12 cellular contexts compared by ENCODE assay signal in genomic region chr4:121764303-121764701, GRCh38. TPM values are rescaled to one million over a fixed set of nuclear protein-coding genes. Genes with fewer than 3 reads are reported as not detected.
DNase-seq lines count a peak whose midpoint lies in the region; ATAC-seq and TF ChIP-seq lines count a peak whose summit lies in the region.
"Had no signal": no experiment of that assay in that cellular context is flagged by ENCODE, and none has a peak within 500 bp of the region (broad histone marks: within the 10 kb centered on the region; RNA-seq: fewer than 3 reads in every experiment).

No MANE protein-coding gene starts in this region.

- peaks cover 8% of the 10 kb centered on the region for H3K4me1 Mint-ChIP-seq in activated CD4-positive, alpha-beta memory T cell treated with anti-CD3 and anti-CD28 coated beads, Interleukin-2, amount 10 ng/mL, durations not matched to agents 7 days and 5 days
- H3K4me1 Mint-ChIP-seq in activated CD4-positive, alpha-beta memory T cell treated with anti-CD3 and anti-CD28 coated beads for 36 hours (ENCODE audit: low read depth), result peaks cover 16% of the 10 kb centered on the region
- peaks cover 9% of the 10 kb centered on the region for H3K4me1 Mint-ChIP-seq in activated naive CD8-positive, alpha-beta T cell treated with anti-CD3 and anti-CD28 coated beads for 36 hours
- H3K4me1 Mint-ChIP-seq in glutamatergic neuron (ENCODE audit: low read depth, unreplicated experiment), result no peaks in the 10 kb centered on the region

- ATAC-seq in HG03045 (IDR thresholded peaks at IDR 0.05; ENCODE audit: unreplicated experiment) (no peak), HG02938 (IDR thresholded peaks at IDR 0.05; ENCODE audit: unreplicated experiment) (no peak)
- ATAC-seq: HCT116 had no signal

- peak overlapping the region in 2 of 3 donors; percentile 45 to 58 for H3K4me3 ChIP-seq in skeletal muscle tissue (ENCODE audit: low read length in 3 of 3)
- H3K4me3 ChIP-seq: BLaER1 had no signal

- no peak overlapping the region for H3K27ac Mint-ChIP-seq in activated CD4-positive, alpha-beta memory T cell treated with anti-CD3 and anti-CD28 coated beads, Interleukin-2, amount 10 ng/mL, durations not matched to agents 7 days and 5 days
- no peak overlapping the region for H3K27ac Mint-ChIP-seq in activated CD4-positive, alpha-beta memory T cell treated with anti-CD3 and anti-CD28 coated beads for 36 hours
- H3K27ac Mint-ChIP-seq in activated naive CD8-positive, alpha-beta T cell treated with anti-CD3 and anti-CD28 coated beads for 36 hours, result no peak overlapping the region
- no peak overlapping the region for H3K27ac Mint-ChIP-seq in glutamatergic neuron (ENCODE audit: unreplicated experiment)

- H3K27ac ChIP-seq in skeletal muscle tissue (ENCODE audit: low read depth, low read length), result no peak overlapping the region
- H3K27ac ChIP-seq: BLaER1, thyroid gland had no signal

- DNase-seq in activated CD4-positive, alpha-beta memory T cell treated with anti-CD3 and anti-CD28 coated beads, Interleukin-2, amount 10 ng/mL, durations not matched to agents 7 days and 5 days, result no peak
- no peak for DNase-seq in activated CD4-positive, alpha-beta memory T cell treated with anti-CD3 and anti-CD28 coated beads for 36 hours
- DNase-seq in activated naive CD8-positive, alpha-beta T cell treated with anti-CD3 and anti-CD28 coated beads for 36 hours, result no peak
- DNase-seq in glutamatergic neuron (no peak), inferior parietal cortex (ENCODE audit: extremely low spot score) (no peak)
- DNase-seq: NCI-H2081 treated with DMSO at 0.1 percent for 48 hours, thyroid gland had no signal

- POLR2A ChIA-PET in activated CD4-positive, alpha-beta memory T cell treated with anti-CD3 and anti-CD28 coated beads, Interleukin-2, amount 10 ng/mL, durations not matched to agents 7 days and 5 days (lab: Charles Lee), result interaction anchor here (1.1 kb wide), 1 partner anchor 14 kb away, joined by 3 read pairs; no protein-coding TSS in a partner anchor
- POLR2A ChIA-PET in activated CD4-positive, alpha-beta memory T cell treated with anti-CD3 and anti-CD28 coated beads for 36 hours (lab: Charles Lee), result no interaction called here

- intact Hi-C loops in activated CD4-positive, alpha-beta memory T cell treated with anti-CD3 and anti-CD28 coated beads for 36 hours (cut with micrococcal nuclease), result no loop called here

- no peaks in the 10 kb centered on the region for H3K9me3 ChIP-seq in skeletal muscle tissue (ENCODE audit: control insufficient read depth in 3 of 3, low read length in 3 of 3)
- H3K9me3 ChIP-seq: thyroid gland had no signal

- H3K9ac ChIP-seq in skeletal muscle tissue (ENCODE audit: low read depth in 1 of 3, low read length in 3 of 3), result no peak overlapping the region
- H3K9ac ChIP-seq: BLaER1 had no signal

- H3K9me3 Mint-ChIP-seq in activated CD4-positive, alpha-beta memory T cell treated with anti-CD3 and anti-CD28 coated beads, Interleukin-2, amount 10 ng/mL, durations not matched to agents 7 days and 5 days, result no peaks in the 10 kb centered on the region
- no peaks in the 10 kb centered on the region for H3K9me3 Mint-ChIP-seq in activated CD4-positive, alpha-beta memory T cell treated with anti-CD3 and anti-CD28 coated beads for 36 hours
- no peaks in the 10 kb centered on the region for H3K9me3 Mint-ChIP-seq in activated naive CD8-positive, alpha-beta T cell treated with anti-CD3 and anti-CD28 coated beads for 36 hours
- H3K9me3 Mint-ChIP-seq in glutamatergic neuron (ENCODE audit: unreplicated experiment), result peaks cover 4% of the 10 kb centered on the region

- CTCF ChIA-PET in activated CD4-positive, alpha-beta memory T cell treated with anti-CD3 and anti-CD28 coated beads, Interleukin-2, amount 10 ng/mL, durations not matched to agents 7 days and 5 days (lab: Charles Lee), result no interaction called here
- CTCF ChIA-PET in activated CD4-positive, alpha-beta memory T cell treated with anti-CD3 and anti-CD28 coated beads for 36 hours (lab: Charles Lee), result no interaction called here

- peak overlapping the region; percentile 14 for H3K4me3 Mint-ChIP-seq in activated CD4-positive, alpha-beta memory T cell treated with anti-CD3 and anti-CD28 coated beads, Interleukin-2, amount 10 ng/mL, durations not matched to agents 7 days and 5 days
- no peak overlapping the region for H3K4me3 Mint-ChIP-seq in activated CD4-positive, alpha-beta memory T cell treated with anti-CD3 and anti-CD28 coated beads for 36 hours
- H3K4me3 Mint-ChIP-seq in activated naive CD8-positive, alpha-beta T cell treated with anti-CD3 and anti-CD28 coated beads for 36 hours, result peak overlapping the region; percentile 69
- peak overlapping the region; percentile 80 for H3K4me3 Mint-ChIP-seq in glutamatergic neuron (ENCODE audit: unreplicated experiment)

- H3K36me3 ChIP-seq in skeletal muscle tissue (ENCODE audit: control insufficient read depth in 3 of 3, insufficient read depth in 3 of 3, low read length in 3 of 3), result no peaks in the 10 kb centered on the region
- H3K36me3 ChIP-seq: BLaER1, thyroid gland had no signal

- H3K27me3 Mint-ChIP-seq in activated CD4-positive, alpha-beta memory T cell treated with anti-CD3 and anti-CD28 coated beads, Interleukin-2, amount 10 ng/mL, durations not matched to agents 7 days and 5 days, result peaks cover 72% of the 10 kb centered on the region
- peaks cover 53% of the 10 kb centered on the region for H3K27me3 Mint-ChIP-seq in activated CD4-positive, alpha-beta memory T cell treated with anti-CD3 and anti-CD28 coated beads for 36 hours
- H3K27me3 Mint-ChIP-seq in activated naive CD8-positive, alpha-beta T cell treated with anti-CD3 and anti-CD28 coated beads for 36 hours, result peaks cover 71% of the 10 kb centered on the region
- peaks cover 20% of the 10 kb centered on the region for H3K27me3 Mint-ChIP-seq in glutamatergic neuron (ENCODE audit: unreplicated experiment)

- H3K4me1 ChIP-seq in skeletal muscle tissue (ENCODE audit: control insufficient read depth in 3 of 3, insufficient read depth in 3 of 3, low read length in 3 of 3), result peaks cover 0 to 4% (median 4%) of the 10 kb centered on the region in 3 donors
- H3K4me1 ChIP-seq: BLaER1 had no signal

- no peaks in the 10 kb centered on the region for H3K36me3 Mint-ChIP-seq in activated CD4-positive, alpha-beta memory T cell treated with anti-CD3 and anti-CD28 coated beads, Interleukin-2, amount 10 ng/mL, durations not matched to agents 7 days and 5 days (ENCODE audit: low read depth)
- no peaks in the 10 kb centered on the region for H3K36me3 Mint-ChIP-seq in activated CD4-positive, alpha-beta memory T cell treated with anti-CD3 and anti-CD28 coated beads for 36 hours
- no peaks in the 10 kb centered on the region for H3K36me3 Mint-ChIP-seq in activated naive CD8-positive, alpha-beta T cell treated with anti-CD3 and anti-CD28 coated beads for 36 hours
- H3K36me3 Mint-ChIP-seq in glutamatergic neuron (ENCODE audit: unreplicated experiment), result no peaks in the 10 kb centered on the region

- H3K27me3 ChIP-seq in skeletal muscle tissue (ENCODE audit: control insufficient read depth in 3 of 3, insufficient read depth in 3 of 3, low read length in 3 of 3), result peaks cover 25 to 33% (median 27%) of the 10 kb centered on the region in 3 donors
- H3K27me3 ChIP-seq: BLaER1, thyroid gland had no signal

- no peak for TF ChIP-seq CTCF in glutamatergic neuron (IDR thresholded peaks at IDR 0.05; ENCODE audit: partially characterized antibody, unreplicated experiment)

RNA-seq across cellular contexts. Expression of gene SMIM43, which starts 0.7 kb away (rescaled TPM):
- not detected for total RNA-seq in activated CD4-positive, alpha-beta memory T cell treated with anti-CD3 and anti-CD28 coated beads, Interleukin-2, amount 10 ng/mL, durations not matched to agents 7 days and 5 days
- not detected for total RNA-seq in activated CD4-positive, alpha-beta memory T cell treated with anti-CD3 and anti-CD28 coated beads for 36 hours
- not detected for total RNA-seq in activated naive CD8-positive, alpha-beta T cell treated with anti-CD3 and anti-CD28 coated beads for 36 hours
- total RNA-seq in glutamatergic neuron (ENCODE audit: unreplicated experiment) (not detected), skeletal muscle tissue (2.6 TPM)
- total RNA-seq: thyroid gland had no signal

RNA-seq across cellular contexts. Expression of gene EXOSC9, which starts 36.8 kb away (rescaled TPM):
- 10 to 100 TPM; 50.5 to 51.0 TPM for total RNA-seq in activated CD4-positive, alpha-beta memory T cell treated with anti-CD3 and anti-CD28 coated beads, Interleukin-2, amount 10 ng/mL, durations not matched to agents 7 days and 5 days
- total RNA-seq in activated CD4-positive, alpha-beta memory T cell treated with anti-CD3 and anti-CD28 coated beads for 36 hours, result 10 to 100 TPM; 65.9 to 68.0 TPM
- 10 to 100 TPM; 96.1 to 97.4 TPM for total RNA-seq in activated naive CD8-positive, alpha-beta T cell treated with anti-CD3 and anti-CD28 coated beads for 36 hours
- total RNA-seq in glutamatergic neuron (ENCODE audit: unreplicated experiment) (25.4 TPM), skeletal muscle tissue (25.1 TPM)

RNA-seq across cellular contexts. Expression of gene CCNA2, which starts 59.4 kb away (rescaled TPM):
- 100 to 1,000 TPM; 104 to 107 TPM for total RNA-seq in activated CD4-positive, alpha-beta memory T cell treated with anti-CD3 and anti-CD28 coated beads, Interleukin-2, amount 10 ng/mL, durations not matched to agents 7 days and 5 days
- 100 to 1,000 TPM in 1 of 2 experiments, 10 to 100 TPM in 1; 98.2 to 100 TPM for total RNA-seq in activated CD4-positive, alpha-beta memory T cell treated with anti-CD3 and anti-CD28 coated beads for 36 hours
- total RNA-seq in activated naive CD8-positive, alpha-beta T cell treated with anti-CD3 and anti-CD28 coated beads for 36 hours, result 100 to 1,000 TPM; 127 to 128 TPM
- total RNA-seq in glutamatergic neuron (ENCODE audit: unreplicated experiment) (8.9 TPM), skeletal muscle tissue (8.9 TPM)

Comparison
In these comparisons a context has a peak if more than half of its experiments do, and no peak if none do; other contexts are left out.
1. RNA of gene CCNA2, which starts 59.4 kb away (total RNA-seq): 127 to 128 TPM in activated naive CD8-positive, alpha-beta T cell treated with anti-CD3 and anti-CD28 coated beads for 36 hours, 104 to 107 TPM in activated CD4-positive, alpha-beta memory T cell treated with anti-CD3 and anti-CD28 coated beads, Interleukin-2, amount 10 ng/mL, durations not matched to agents 7 days and 5 days and 98.2 to 100 TPM in activated CD4-positive, alpha-beta memory T cell treated with anti-CD3 and anti-CD28 coated beads for 36 hours; 8.9 TPM in glutamatergic neuron (single experiment) and 8.9 TPM in skeletal muscle tissue (single experiment); every median in the first group is over 10 times any median in the second.